In the genomic region with DNA sequence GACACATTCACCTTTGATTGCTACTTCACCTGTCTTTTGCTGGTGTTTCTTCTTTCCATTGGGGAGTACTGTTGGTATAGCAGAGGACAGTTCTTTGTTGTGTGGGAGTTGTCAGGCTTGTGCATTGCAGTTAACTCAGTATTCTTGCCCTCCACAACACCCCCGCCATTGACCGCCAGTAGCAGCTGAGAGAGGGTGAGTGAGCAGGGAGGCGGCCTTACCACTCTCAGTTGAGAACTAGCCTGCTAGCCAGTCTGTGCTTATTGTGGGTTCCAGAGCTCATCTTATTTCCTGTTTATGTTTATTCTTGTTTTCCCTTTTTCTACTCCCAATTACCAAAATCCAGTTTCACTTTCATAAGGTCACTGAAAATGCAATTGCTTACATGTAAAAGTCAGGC, we compare ENCODE assay signal across 14 cellular contexts. TPM values are rescaled to one million over a fixed set of nuclear protein-coding genes. Genes with fewer than 3 reads are reported as not detected.
DNase-seq lines count a peak whose midpoint lies in the region; ATAC-seq and TF ChIP-seq lines count a peak whose summit lies in the region.
"Had no signal": no experiment of that assay in that cellular context is flagged by ENCODE, and none has a peak within 500 bp of the region (broad histone marks: within the 10 kb centered on the region; RNA-seq: fewer than 3 reads in every experiment).

No MANE protein-coding gene starts in this region.

- 60 to 64% methylated on average over 3 of the region's 3 CpGs for WGBS in endodermal cell (ENCODE audit: insufficient coverage in 1 of 2, insufficient read length in 1 of 2), 2 experiments
- 90% methylated on average over 3 of the region's 3 CpGs for WGBS in thymus

- H3K4me1 Mint-ChIP-seq in activated naive CD4-positive, alpha-beta T cell treated with anti-CD3 and anti-CD28 coated beads, Interleukin-2, amount 10 ng/mL, durations not matched to agents 7 days and 5 days = peaks cover 62% of the 10 kb centered on the region
- H3K4me1 Mint-ChIP-seq in activated naive CD4-positive, alpha-beta T cell treated with anti-CD3 and anti-CD28 coated beads for 36 hours (ENCODE audit: low read depth) = peaks cover 69% of the 10 kb centered on the region
- peaks cover 33% of the 10 kb centered on the region for H3K4me1 Mint-ChIP-seq in endodermal cell

- no peak overlapping the region for H3K4me3 Mint-ChIP-seq in activated naive CD4-positive, alpha-beta T cell treated with anti-CD3 and anti-CD28 coated beads, Interleukin-2, amount 10 ng/mL, durations not matched to agents 7 days and 5 days
- no peak overlapping the region for H3K4me3 Mint-ChIP-seq in activated naive CD4-positive, alpha-beta T cell treated with anti-CD3 and anti-CD28 coated beads for 36 hours
- H3K4me3 Mint-ChIP-seq in endodermal cell = no peak overlapping the region

- no peaks in the 10 kb centered on the region for H3K9me3 ChIP-seq in endodermal cell (ENCODE audit: control insufficient read depth, low read length)
- no peaks in the 10 kb centered on the region for H3K9me3 ChIP-seq in thymus (ENCODE audit: control insufficient read depth)
- H3K9me3 ChIP-seq: lower lobe of right lung, uterus had no signal

- peak; percentile 51 for ATAC-seq in HG03159 (IDR thresholded peaks at IDR 0.05; ENCODE audit: unreplicated experiment)

- H3K36me3 Mint-ChIP-seq in activated naive CD4-positive, alpha-beta T cell treated with anti-CD3 and anti-CD28 coated beads, Interleukin-2, amount 10 ng/mL, durations not matched to agents 7 days and 5 days = peaks cover 15% of the 10 kb centered on the region
- H3K36me3 Mint-ChIP-seq in activated naive CD4-positive, alpha-beta T cell treated with anti-CD3 and anti-CD28 coated beads for 36 hours (ENCODE audit: low read depth) = peaks cover 2% of the 10 kb centered on the region
- H3K36me3 Mint-ChIP-seq in endodermal cell (ENCODE audit: low read depth) = no peaks in the 10 kb centered on the region

- H3K27me3 ChIP-seq in endodermal cell (ENCODE audit: control insufficient read depth, insufficient read depth, low read length, poor library complexity, severe bottlenecking) = no peaks in the 10 kb centered on the region
- no peaks in the 10 kb centered on the region for H3K27me3 ChIP-seq in thymus (ENCODE audit: control insufficient read depth, insufficient read depth)
- H3K27me3 ChIP-seq: uterus had no signal

- H3K27ac Mint-ChIP-seq in activated naive CD4-positive, alpha-beta T cell treated with anti-CD3 and anti-CD28 coated beads, Interleukin-2, amount 10 ng/mL, durations not matched to agents 7 days and 5 days = peak overlapping the region; percentile 60
- no peak overlapping the region for H3K27ac Mint-ChIP-seq in activated naive CD4-positive, alpha-beta T cell treated with anti-CD3 and anti-CD28 coated beads for 36 hours
- H3K27ac Mint-ChIP-seq in endodermal cell = no peak overlapping the region

- H3K36me3 ChIP-seq in endodermal cell (ENCODE audit: control insufficient read depth, insufficient read depth, low read length) (no peaks in the 10 kb centered on the region), thymus (ENCODE audit: control insufficient read depth, insufficient read depth) (no peaks in the 10 kb centered on the region)
- H3K36me3 ChIP-seq: lower lobe of right lung, uterus had no signal

- H3K4me1 ChIP-seq in endodermal cell (ENCODE audit: control insufficient read depth, insufficient read depth, low read length) (no peaks in the 10 kb centered on the region), thymus (ENCODE audit: control insufficient read depth, insufficient read depth, low read length) (no peaks in the 10 kb centered on the region)
- H3K4me1 ChIP-seq: uterus had no signal

- intact Hi-C loops in activated naive CD4-positive, alpha-beta T cell treated with anti-CD3 and anti-CD28 coated beads for 36 hours (cut with micrococcal nuclease) = no loop called here

- H3K4me3 ChIP-seq in endodermal cell (ENCODE audit: low read length) (no peak overlapping the region), thymus (ENCODE audit: low read length) (no peak overlapping the region)
- H3K4me3 ChIP-seq: lower lobe of right lung, uterus had no signal

- H3K9me3 Mint-ChIP-seq in activated naive CD4-positive, alpha-beta T cell treated with anti-CD3 and anti-CD28 coated beads, Interleukin-2, amount 10 ng/mL, durations not matched to agents 7 days and 5 days = no peaks in the 10 kb centered on the region
- H3K9me3 Mint-ChIP-seq in activated naive CD4-positive, alpha-beta T cell treated with anti-CD3 and anti-CD28 coated beads for 36 hours = no peaks in the 10 kb centered on the region
- H3K9me3 Mint-ChIP-seq in endodermal cell = no peaks in the 10 kb centered on the region

- no peak for DNase-seq in activated naive CD4-positive, alpha-beta T cell treated with anti-CD3 and anti-CD28 coated beads, Interleukin-2, amount 10 ng/mL, durations not matched to agents 7 days and 5 days
- DNase-seq in activated naive CD4-positive, alpha-beta T cell treated with anti-CD3 and anti-CD28 coated beads for 36 hours = no peak
- DNase-seq in endodermal cell (peak; percentile 51), D341Med (ENCODE audit: low spot score) (no peak), A172 (ENCODE audit: low spot score) (no peak)
- DNase-seq in activated CD4-positive, CD25-positive, alpha-beta regulatory T cell treated with anti-CD3 and anti-CD28 coated beads, Interleukin-2, amount 50 U/mL, for 72 hours = no peak
- DNase-seq: activated CD4-positive, alpha-beta T cell treated with anti-CD3 and anti-CD28 coated beads, Interleukin-2, amount 50 U/mL, for 4 hours; GF-D8; lower lobe of right lung; NCI-H226; SHP77 treated with DMSO at 0.1 percent for 48 hours; uterus had no signal

- H3K9ac ChIP-seq in endodermal cell (ENCODE audit: extremely low read depth, low read length, poor library complexity, severe bottlenecking) = no peak overlapping the region

- H3K27me3 Mint-ChIP-seq in activated naive CD4-positive, alpha-beta T cell treated with anti-CD3 and anti-CD28 coated beads, Interleukin-2, amount 10 ng/mL, durations not matched to agents 7 days and 5 days = no peaks in the 10 kb centered on the region
- no peaks in the 10 kb centered on the region for H3K27me3 Mint-ChIP-seq in activated naive CD4-positive, alpha-beta T cell treated with anti-CD3 and anti-CD28 coated beads for 36 hours (ENCODE audit: low read depth)
- H3K27me3 Mint-ChIP-seq in endodermal cell (ENCODE audit: insufficient read depth) = no peaks in the 10 kb centered on the region

- no peak overlapping the region for H3K27ac ChIP-seq in endodermal cell (ENCODE audit: low read depth, low read length)
- H3K27ac ChIP-seq in thymus (ENCODE audit: low read depth) = peak overlapping the region; percentile 9
- H3K27ac ChIP-seq: lower lobe of right lung, uterus had no signal

- CTCF ChIA-PET in activated naive CD4-positive, alpha-beta T cell treated with anti-CD3 and anti-CD28 coated beads, Interleukin-2, amount 10 ng/mL, durations not matched to agents 7 days and 5 days (lab: Charles Lee) = no interaction called here
- CTCF ChIA-PET in activated naive CD4-positive, alpha-beta T cell treated with anti-CD3 and anti-CD28 coated beads for 36 hours (lab: Charles Lee) = no interaction called here

- TF ChIP-seq CTCF in endodermal cell (conservative IDR thresholded peaks at IDR 0.05) = no peak

RNA-seq across cellular contexts. Expression of a gene that starts 52.2 kb away (rescaled TPM):
- total RNA-seq in activated naive CD4-positive, alpha-beta T cell treated with anti-CD3 and anti-CD28 coated beads for 36 hours = 10 to 100 TPM; 40.5 to 43.1 TPM
- total RNA-seq in endodermal cell = 10 to 100 TPM; 23.2 to 24.5 TPM
- polyA plus RNA-seq in endodermal cell (2013, experiment 1 of 2) = 20.2 TPM
- 19.0 TPM for polyA plus RNA-seq in endodermal cell (2013, experiment 2 of 2)
- 41.2 TPM for polyA plus RNA-seq in thymus
- total RNA-seq in A172 (2014; rRNA removed; shearing (Covaris generic)) = 10.0 and 12.4 TPM in 2 replicates
